1 cellular context compared by ENCODE assay signal in the genomic region with DNA sequence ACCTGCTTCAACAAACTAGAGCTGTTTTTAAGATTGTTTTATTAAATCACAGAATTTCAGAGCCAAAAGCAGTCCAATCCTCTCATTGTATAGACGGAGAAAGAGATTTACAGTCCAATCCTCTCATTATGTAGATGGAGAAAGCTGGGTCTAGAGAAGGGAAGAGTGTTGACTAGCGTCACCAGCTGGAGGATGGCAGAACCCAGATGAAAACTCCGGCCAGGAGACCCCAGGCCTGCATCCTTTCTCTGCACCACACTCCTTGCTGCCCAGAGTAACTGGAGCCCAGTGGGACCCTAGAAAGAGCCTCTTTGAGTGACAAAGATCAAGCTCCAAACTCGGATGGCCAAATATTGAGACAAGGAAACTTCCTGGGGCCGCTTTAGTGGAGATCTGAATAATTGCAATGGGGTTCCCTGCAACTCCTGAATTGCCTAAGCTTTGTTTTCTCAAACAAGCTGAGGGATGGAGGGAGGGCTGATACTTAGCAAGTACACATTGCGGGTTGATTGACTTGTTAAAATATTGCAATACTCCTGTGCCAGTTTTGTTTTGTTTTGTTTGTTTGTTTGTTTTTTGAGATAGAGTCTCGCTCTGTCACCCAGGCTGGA.
TF ChIP-seq lines count a peak whose summit lies in the region.

No MANE protein-coding gene starts in this region.

TF ChIP-seq in HepG2, 621 proteins besides CTCF, POLR2A, EP300 and RAD21 (continues in another document):
- TF ChIP-seq, protein P1, sequence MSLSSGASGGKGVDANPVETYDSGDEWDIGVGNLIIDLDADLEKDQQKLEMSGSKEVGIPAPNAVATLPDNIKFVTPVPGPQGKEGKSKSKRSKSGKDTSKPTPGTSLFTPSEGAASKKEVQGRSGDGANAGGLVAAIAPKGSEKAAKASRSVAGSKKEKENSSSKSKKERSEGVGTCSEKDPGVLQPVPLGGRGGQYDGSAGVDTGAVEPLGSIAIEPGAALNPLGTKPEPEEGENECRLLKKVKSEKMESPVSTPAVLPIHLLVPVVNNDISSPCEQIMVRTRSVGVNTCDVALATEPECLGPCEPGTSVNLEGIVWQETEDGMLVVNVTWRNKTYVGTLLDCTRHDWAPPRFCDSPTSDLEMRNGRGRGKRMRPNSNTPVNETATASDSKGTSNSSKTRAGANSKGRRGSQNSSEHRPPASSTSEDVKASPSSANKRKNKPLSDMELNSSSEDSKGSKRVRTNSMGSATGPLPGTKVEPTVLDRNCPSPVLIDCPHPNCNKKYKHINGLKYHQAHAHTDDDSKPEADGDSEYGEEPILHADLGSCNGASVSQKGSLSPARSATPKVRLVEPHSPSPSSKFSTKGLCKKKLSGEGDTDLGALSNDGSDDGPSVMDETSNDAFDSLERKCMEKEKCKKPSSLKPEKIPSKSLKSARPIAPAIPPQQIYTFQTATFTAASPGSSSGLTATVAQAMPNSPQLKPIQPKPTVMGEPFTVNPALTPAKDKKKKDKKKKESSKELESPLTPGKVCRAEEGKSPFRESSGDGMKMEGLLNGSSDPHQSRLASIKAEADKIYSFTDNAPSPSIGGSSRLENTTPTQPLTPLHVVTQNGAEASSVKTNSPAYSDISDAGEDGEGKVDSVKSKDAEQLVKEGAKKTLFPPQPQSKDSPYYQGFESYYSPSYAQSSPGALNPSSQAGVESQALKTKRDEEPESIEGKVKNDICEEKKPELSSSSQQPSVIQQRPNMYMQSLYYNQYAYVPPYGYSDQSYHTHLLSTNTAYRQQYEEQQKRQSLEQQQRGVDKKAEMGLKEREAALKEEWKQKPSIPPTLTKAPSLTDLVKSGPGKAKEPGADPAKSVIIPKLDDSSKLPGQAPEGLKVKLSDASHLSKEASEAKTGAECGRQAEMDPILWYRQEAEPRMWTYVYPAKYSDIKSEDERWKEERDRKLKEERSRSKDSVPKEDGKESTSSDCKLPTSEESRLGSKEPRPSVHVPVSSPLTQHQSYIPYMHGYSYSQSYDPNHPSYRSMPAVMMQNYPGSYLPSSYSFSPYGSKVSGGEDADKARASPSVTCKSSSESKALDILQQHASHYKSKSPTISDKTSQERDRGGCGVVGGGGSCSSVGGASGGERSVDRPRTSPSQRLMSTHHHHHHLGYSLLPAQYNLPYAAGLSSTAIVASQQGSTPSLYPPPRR (CRISPR knock-in tag; IDR thresholded peaks at IDR 0.05; ENCODE audit: borderline replicate concordance) = peak; percentile 52; the same call in 1 of the 2 replicates
- TF ChIP-seq, protein P2, sequence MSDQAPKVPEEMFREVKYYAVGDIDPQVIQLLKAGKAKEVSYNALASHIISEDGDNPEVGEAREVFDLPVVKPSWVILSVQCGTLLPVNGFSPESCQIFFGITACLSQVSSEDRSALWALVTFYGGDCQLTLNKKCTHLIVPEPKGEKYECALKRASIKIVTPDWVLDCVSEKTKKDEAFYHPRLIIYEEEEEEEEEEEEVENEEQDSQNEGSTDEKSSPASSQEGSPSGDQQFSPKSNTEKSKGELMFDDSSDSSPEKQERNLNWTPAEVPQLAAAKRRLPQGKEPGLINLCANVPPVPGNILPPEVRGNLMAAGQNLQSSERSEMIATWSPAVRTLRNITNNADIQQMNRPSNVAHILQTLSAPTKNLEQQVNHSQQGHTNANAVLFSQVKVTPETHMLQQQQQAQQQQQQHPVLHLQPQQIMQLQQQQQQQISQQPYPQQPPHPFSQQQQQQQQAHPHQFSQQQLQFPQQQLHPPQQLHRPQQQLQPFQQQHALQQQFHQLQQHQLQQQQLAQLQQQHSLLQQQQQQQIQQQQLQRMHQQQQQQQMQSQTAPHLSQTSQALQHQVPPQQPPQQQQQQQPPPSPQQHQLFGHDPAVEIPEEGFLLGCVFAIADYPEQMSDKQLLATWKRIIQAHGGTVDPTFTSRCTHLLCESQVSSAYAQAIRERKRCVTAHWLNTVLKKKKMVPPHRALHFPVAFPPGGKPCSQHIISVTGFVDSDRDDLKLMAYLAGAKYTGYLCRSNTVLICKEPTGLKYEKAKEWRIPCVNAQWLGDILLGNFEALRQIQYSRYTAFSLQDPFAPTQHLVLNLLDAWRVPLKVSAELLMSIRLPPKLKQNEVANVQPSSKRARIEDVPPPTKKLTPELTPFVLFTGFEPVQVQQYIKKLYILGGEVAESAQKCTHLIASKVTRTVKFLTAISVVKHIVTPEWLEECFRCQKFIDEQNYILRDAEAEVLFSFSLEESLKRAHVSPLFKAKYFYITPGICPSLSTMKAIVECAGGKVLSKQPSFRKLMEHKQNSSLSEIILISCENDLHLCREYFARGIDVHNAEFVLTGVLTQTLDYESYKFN (CRISPR knock-in tag; conservative IDR thresholded peaks at IDR 0.05) = peak; percentile 61
- TF ChIP-seq KLF6 (CRISPR knock-in tag; IDR thresholded peaks at IDR 0.05) (no peak), ZNF660 (CRISPR knock-in tag; IDR thresholded peaks at IDR 0.05; ENCODE audit: borderline replicate concordance, low read depth) (no peak), ZNF501 (CRISPR knock-in tag; IDR thresholded peaks at IDR 0.05) (no peak), MED1 (CRISPR knock-in tag; IDR thresholded peaks at IDR 0.05) (peak; percentile 27; the same call in 1 of the 2 replicates), SOX5 (CRISPR knock-in tag; IDR thresholded peaks at IDR 0.05; ENCODE audit: borderline replicate concordance) (0 out of 2 replicates have a peak, but pooled peaks have one; percentile 17), NCOA2 (CRISPR knock-in tag; IDR thresholded peaks at IDR 0.05) (peak; percentile 26; the same call in 1 of the 2 replicates), SOX13 (IDR thresholded peaks at IDR 0.05) (no peak), SOX13 (CRISPR knock-in tag; conservative IDR thresholded peaks at IDR 0.05 in 1 of 2, IDR thresholded peaks at IDR 0.05 in 1 of 2) (peak in 1 of 2 experiments; percentile 54; a peak in 1 of 4 replicates), ZNF552 (CRISPR knock-in tag; IDR thresholded peaks at IDR 0.05; ENCODE audit: borderline replicate concordance) (no peak), SOX6 (IDR thresholded peaks at IDR 0.05) (no peak), SOX6 (CRISPR knock-in tag; IDR thresholded peaks at IDR 0.05) (peak; percentile 61), HNF4G (IDR thresholded peaks at IDR 0.05; ENCODE audit: borderline replicate concordance, low read depth, low read length) (0 out of 2 replicates have a peak, but pooled peaks have one; percentile 16), HNF4G (CRISPR knock-in tag; IDR thresholded peaks at IDR 0.05; ENCODE audit: borderline replicate concordance, low read depth) (no peak), GATAD2A (CRISPR knock-in tag; IDR thresholded peaks at IDR 0.05) (peak; percentile 39; the same call in 1 of the 2 replicates), BCL6 (CRISPR knock-in tag; IDR thresholded peaks at IDR 0.05) (peak; percentile 57), ETV6 (CRISPR knock-in tag; conservative IDR thresholded peaks at IDR 0.05) (no peak), FOXP1 (IDR thresholded peaks at IDR 0.05) (no peak), FOXP1 (CRISPR knock-in tag; IDR thresholded peaks at IDR 0.05) (peak; percentile 74), CEBPG (CRISPR knock-in tag; IDR thresholded peaks at IDR 0.05) (0 out of 2 replicates have a peak, but pooled peaks have one; percentile 18), GFI1 (CRISPR knock-in tag; IDR thresholded peaks at IDR 0.05; ENCODE audit: borderline replicate concordance) (0 out of 2 replicates have a peak, but pooled peaks have one; percentile 29), TSC22D2 (CRISPR knock-in tag; IDR thresholded peaks at IDR 0.05; ENCODE audit: borderline replicate concordance) (no peak), WIZ (CRISPR knock-in tag; IDR thresholded peaks at IDR 0.05) (no peak), ZNF605 (CRISPR knock-in tag; IDR thresholded peaks at IDR 0.05) (peak; percentile 36; the same call in 1 of the 2 replicates), ZNF782 (CRISPR knock-in tag; IDR thresholded peaks at IDR 0.05; ENCODE audit: borderline replicate concordance) (no peak), FOXA1 (IDR thresholded peaks at IDR 0.05) (no peak), FOXA1 (CRISPR knock-in tag; IDR thresholded peaks at IDR 0.05) (0 out of 2 replicates have a peak, but pooled peaks have one; percentile 8), MEIS2 (CRISPR knock-in tag; IDR thresholded peaks at IDR 0.05) (no peak), FOSL2 (CRISPR knock-in tag; IDR thresholded peaks at IDR 0.05) (0 out of 2 replicates have a peak, but pooled peaks have one; percentile 14), NR2F2 (IDR thresholded peaks at IDR 0.05; ENCODE audit: borderline replicate concordance, low read depth) (peak; percentile 44; the same call in 1 of the 2 replicates), ZNF746 (CRISPR knock-in tag; IDR thresholded peaks at IDR 0.05) (no peak), ZSCAN31 (CRISPR knock-in tag; IDR thresholded peaks at IDR 0.05; ENCODE audit: low read depth) (no peak), ZNF652 (CRISPR knock-in tag; IDR thresholded peaks at IDR 0.05; ENCODE audit: borderline replicate concordance, low read depth) (no peak), NR2C2 (CRISPR knock-in tag; IDR thresholded peaks at IDR 0.05; ENCODE audit: borderline replicate concordance) (no peak; the same call in 1 of the 2 replicates)
- TF ChIP-seq, protein P3, sequence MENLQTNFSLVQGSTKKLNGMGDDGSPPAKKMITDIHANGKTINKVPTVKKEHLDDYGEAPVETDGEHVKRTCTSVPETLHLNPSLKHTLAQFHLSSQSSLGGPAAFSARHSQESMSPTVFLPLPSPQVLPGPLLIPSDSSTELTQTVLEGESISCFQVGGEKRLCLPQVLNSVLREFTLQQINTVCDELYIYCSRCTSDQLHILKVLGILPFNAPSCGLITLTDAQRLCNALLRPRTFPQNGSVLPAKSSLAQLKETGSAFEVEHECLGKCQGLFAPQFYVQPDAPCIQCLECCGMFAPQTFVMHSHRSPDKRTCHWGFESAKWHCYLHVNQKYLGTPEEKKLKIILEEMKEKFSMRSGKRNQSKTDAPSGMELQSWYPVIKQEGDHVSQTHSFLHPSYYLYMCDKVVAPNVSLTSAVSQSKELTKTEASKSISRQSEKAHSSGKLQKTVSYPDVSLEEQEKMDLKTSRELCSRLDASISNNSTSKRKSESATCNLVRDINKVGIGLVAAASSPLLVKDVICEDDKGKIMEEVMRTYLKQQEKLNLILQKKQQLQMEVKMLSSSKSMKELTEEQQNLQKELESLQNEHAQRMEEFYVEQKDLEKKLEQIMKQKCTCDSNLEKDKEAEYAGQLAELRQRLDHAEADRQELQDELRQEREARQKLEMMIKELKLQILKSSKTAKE (CRISPR knock-in tag; IDR thresholded peaks at IDR 0.05; ENCODE audit: borderline replicate concordance) = no peak
- TF ChIP-seq, protein P4, sequence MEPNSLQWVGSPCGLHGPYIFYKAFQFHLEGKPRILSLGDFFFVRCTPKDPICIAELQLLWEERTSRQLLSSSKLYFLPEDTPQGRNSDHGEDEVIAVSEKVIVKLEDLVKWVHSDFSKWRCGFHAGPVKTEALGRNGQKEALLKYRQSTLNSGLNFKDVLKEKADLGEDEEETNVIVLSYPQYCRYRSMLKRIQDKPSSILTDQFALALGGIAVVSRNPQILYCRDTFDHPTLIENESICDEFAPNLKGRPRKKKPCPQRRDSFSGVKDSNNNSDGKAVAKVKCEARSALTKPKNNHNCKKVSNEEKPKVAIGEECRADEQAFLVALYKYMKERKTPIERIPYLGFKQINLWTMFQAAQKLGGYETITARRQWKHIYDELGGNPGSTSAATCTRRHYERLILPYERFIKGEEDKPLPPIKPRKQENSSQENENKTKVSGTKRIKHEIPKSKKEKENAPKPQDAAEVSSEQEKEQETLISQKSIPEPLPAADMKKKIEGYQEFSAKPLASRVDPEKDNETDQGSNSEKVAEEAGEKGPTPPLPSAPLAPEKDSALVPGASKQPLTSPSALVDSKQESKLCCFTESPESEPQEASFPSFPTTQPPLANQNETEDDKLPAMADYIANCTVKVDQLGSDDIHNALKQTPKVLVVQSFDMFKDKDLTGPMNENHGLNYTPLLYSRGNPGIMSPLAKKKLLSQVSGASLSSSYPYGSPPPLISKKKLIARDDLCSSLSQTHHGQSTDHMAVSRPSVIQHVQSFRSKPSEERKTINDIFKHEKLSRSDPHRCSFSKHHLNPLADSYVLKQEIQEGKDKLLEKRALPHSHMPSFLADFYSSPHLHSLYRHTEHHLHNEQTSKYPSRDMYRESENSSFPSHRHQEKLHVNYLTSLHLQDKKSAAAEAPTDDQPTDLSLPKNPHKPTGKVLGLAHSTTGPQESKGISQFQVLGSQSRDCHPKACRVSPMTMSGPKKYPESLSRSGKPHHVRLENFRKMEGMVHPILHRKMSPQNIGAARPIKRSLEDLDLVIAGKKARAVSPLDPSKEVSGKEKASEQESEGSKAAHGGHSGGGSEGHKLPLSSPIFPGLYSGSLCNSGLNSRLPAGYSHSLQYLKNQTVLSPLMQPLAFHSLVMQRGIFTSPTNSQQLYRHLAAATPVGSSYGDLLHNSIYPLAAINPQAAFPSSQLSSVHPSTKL (CRISPR knock-in tag; IDR thresholded peaks at IDR 0.05) = peak; percentile 39; the same call in 1 of the 2 replicates
- TF ChIP-seq, protein P5, sequence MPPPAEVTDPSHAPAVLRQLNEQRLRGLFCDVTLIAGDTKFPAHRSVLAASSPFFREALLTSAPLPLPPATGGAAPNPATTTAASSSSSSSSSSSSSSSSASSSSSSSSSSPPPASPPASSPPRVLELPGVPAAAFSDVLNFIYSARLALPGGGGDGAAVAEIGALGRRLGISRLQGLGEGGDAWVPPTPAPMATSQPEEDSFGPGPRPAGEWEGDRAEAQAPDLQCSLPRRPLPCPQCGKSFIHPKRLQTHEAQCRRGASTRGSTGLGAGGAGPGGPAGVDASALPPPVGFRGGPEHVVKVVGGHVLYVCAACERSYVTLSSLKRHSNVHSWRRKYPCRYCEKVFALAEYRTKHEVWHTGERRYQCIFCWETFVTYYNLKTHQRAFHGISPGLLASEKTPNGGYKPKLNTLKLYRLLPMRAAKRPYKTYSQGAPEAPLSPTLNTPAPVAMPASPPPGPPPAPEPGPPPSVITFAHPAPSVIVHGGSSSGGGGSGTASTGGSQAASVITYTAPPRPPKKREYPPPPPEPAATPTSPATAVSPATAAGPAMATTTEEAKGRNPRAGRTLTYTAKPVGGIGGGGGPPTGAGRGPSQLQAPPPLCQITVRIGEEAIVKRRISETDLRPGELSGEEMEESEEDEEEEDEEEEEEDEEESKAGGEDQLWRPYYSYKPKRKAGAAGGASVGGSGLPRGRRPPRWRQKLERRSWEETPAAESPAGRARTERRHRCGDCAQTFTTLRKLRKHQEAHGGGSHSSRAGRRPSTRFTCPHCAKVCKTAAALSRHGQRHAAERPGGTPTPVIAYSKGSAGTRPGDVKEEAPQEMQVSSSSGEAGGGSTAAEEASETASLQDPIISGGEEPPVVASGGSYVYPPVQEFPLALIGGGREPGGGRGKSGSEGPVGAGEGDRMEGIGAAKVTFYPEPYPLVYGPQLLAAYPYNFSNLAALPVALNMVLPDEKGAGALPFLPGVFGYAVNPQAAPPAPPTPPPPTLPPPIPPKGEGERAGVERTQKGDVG (CRISPR knock-in tag; IDR thresholded peaks at IDR 0.05; ENCODE audit: borderline replicate concordance) = no peak
- TF ChIP-seq, protein P6, sequence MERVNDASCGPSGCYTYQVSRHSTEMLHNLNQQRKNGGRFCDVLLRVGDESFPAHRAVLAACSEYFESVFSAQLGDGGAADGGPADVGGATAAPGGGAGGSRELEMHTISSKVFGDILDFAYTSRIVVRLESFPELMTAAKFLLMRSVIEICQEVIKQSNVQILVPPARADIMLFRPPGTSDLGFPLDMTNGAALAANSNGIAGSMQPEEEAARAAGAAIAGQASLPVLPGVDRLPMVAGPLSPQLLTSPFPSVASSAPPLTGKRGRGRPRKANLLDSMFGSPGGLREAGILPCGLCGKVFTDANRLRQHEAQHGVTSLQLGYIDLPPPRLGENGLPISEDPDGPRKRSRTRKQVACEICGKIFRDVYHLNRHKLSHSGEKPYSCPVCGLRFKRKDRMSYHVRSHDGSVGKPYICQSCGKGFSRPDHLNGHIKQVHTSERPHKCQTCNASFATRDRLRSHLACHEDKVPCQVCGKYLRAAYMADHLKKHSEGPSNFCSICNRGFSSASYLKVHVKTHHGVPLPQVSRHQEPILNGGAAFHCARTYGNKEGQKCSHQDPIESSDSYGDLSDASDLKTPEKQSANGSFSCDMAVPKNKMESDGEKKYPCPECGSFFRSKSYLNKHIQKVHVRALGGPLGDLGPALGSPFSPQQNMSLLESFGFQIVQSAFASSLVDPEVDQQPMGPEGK (CRISPR knock-in tag; IDR thresholded peaks at IDR 0.05) = 0 out of 2 replicates have a peak, but pooled peaks have one; percentile 16
